1 cellular context compared by ENCODE assay signal in genomic region chr17:35578195-35578928, GRCh38.
TF ChIP-seq lines count a peak whose summit lies in the region.

TSS of gene PEX12 (minus strand) at chr17:35578571. CDS start at chr17:35578021, 550 bp downstream.

TF ChIP-seq in GM12878, 131 proteins besides CTCF, POLR2A, EP300 and RAD21 (continued from another document):
- TF ChIP-seq TBL1XR1 (IDR thresholded peaks at IDR 0.05; ENCODE audit: low read depth, low read length) (0 out of 2 replicates have a peak, but pooled peaks have one; percentile 73), HDAC6 (IDR thresholded peaks at IDR 0.05; ENCODE audit: unreplicated experiment) (no peak), CUX1 (IDR thresholded peaks at IDR 0.05; ENCODE audit: insufficient replicate concordance, low read depth, low read length) (no peak), SPI1 (IDR thresholded peaks at IDR 0.05; ENCODE audit: borderline replicate concordance, insufficient read depth, low read depth, low read length) (peak; percentile 23; the same call in 1 of the 2 replicates), ATF7 (IDR thresholded peaks at IDR 0.05; ENCODE audit: low read depth) (peak; percentile 90), CBX5 (IDR thresholded peaks at IDR 0.05; ENCODE audit: low read depth) (no peak), JUND (IDR thresholded peaks at IDR 0.05; ENCODE audit: low read depth, low read length) (no peak), NR2C2 (IDR thresholded peaks at IDR 0.05; ENCODE audit: borderline replicate concordance, control insufficient read depth, insufficient read length, low read depth) (no peak), NBN (IDR thresholded peaks at IDR 0.05) (peak; percentile 92; the same call in 1 of the 2 replicates), SREBF2 (IDR thresholded peaks at IDR 0.05; ENCODE audit: low read length) (0 out of 2 replicates have a peak, but pooled peaks have one; percentile 19), ATF2 (IDR thresholded peaks at IDR 0.05; ENCODE audit: low read length) (no peak), EZH2 (IDR thresholded peaks at IDR 0.05; ENCODE audit: borderline replicate concordance, control insufficient read depth, low read depth, low read length) (no peak), ZBED1 (IDR thresholded peaks at IDR 0.05; ENCODE audit: borderline replicate concordance) (peak; percentile 84), BCLAF1 (IDR thresholded peaks at IDR 0.05) (no peak), POLR2AphosphoS2 (IDR thresholded peaks at IDR 0.05; ENCODE audit: low read depth, low read length) (peak; percentile 91), STAT3 (IDR thresholded peaks at IDR 0.05; ENCODE audit: low read depth, low read length) (no peak), STAT1 (conservative IDR thresholded peaks at IDR 0.05) (0 out of 2 replicates have a peak, but pooled peaks have one; percentile 27), HDAC2 (IDR thresholded peaks at IDR 0.05) (no peak), NR2C1 (IDR thresholded peaks at IDR 0.05) (peak; percentile 95), RELA (IDR thresholded peaks at IDR 0.05; ENCODE audit: borderline replicate concordance, partially characterized antibody) (peak; percentile 55), ZBTB4 (CRISPR knock-in tag; IDR thresholded peaks at IDR 0.05) (no peak), RCOR1 (conservative IDR thresholded peaks at IDR 0.05; ENCODE audit: low read depth, low read length) (0 out of 2 replicates have a peak, but pooled peaks have one; percentile 73), SP1 (IDR thresholded peaks at IDR 0.05; ENCODE audit: low read depth, low read length) (no peak), USF1 (IDR thresholded peaks at IDR 0.05; ENCODE audit: borderline replicate concordance, extremely low read length, insufficient read depth, low read depth, low read length) (no peak), TCF12 (IDR thresholded peaks at IDR 0.05; ENCODE audit: low read depth, low read length) (no peak), KLF5 (IDR thresholded peaks at IDR 0.05; ENCODE audit: partially characterized antibody) (peak; percentile 72), HCFC1 (IDR thresholded peaks at IDR 0.05; ENCODE audit: low read length) (peak; percentile 76), CEBPZ (IDR thresholded peaks at IDR 0.05; ENCODE audit: low read depth, low read length) (no peak), ZNF207 (IDR thresholded peaks at IDR 0.05; ENCODE audit: borderline replicate concordance) (no peak), ZNF24 (IDR thresholded peaks at IDR 0.05) (peak; percentile 27; the same call in 1 of the 2 replicates), ZNF384 (IDR thresholded peaks at IDR 0.05; ENCODE audit: borderline replicate concordance, low read depth, low read length) (no peak), NFXL1 (IDR thresholded peaks at IDR 0.05; ENCODE audit: borderline replicate concordance) (no peak), MYB (IDR thresholded peaks at IDR 0.05; ENCODE audit: borderline replicate concordance, low read depth, low read length) (no peak; the same call in 1 of the 2 replicates), SKIL (IDR thresholded peaks at IDR 0.05; ENCODE audit: low read depth, poor library complexity, severe bottlenecking) (no peak), KAT2A (conservative IDR thresholded peaks at IDR 0.05; ENCODE audit: control insufficient read depth, low read depth, low read length) (no peak), TCF7 (IDR thresholded peaks at IDR 0.05; ENCODE audit: borderline replicate concordance) (no peak), BMI1 (IDR thresholded peaks at IDR 0.05; ENCODE audit: borderline replicate concordance) (no peak), CREM (IDR thresholded peaks at IDR 0.05; ENCODE audit: low read depth) (peak; percentile 95), CBX3 (IDR thresholded peaks at IDR 0.05; ENCODE audit: borderline replicate concordance, low read depth) (no peak), LARP7 (IDR thresholded peaks at IDR 0.05) (peak; percentile 56; the same call in 1 of the 2 replicates)
